In genomic region chr15:38425269-38425668, GRCh38 we compare ENCODE assay signal across 26 cellular contexts.
"Had no signal": no experiment of that assay in that cellular context is flagged by ENCODE, and none has a peak within 500 bp of the region (broad histone marks: within the 10 kb centered on the region; RNA-seq: fewer than 3 reads in every experiment).

No MANE protein-coding gene starts in this region.

- H3K4me2 ChIP-seq: neural progenitor cell had no signal

- H3K27me3 ChIP-seq: neural progenitor cell, ovary, right lobe of liver, sigmoid colon, stomach, thyroid gland, tibial nerve, upper lobe of left lung, vagina had no signal

- H3K36me3 Mint-ChIP-seq: neural progenitor cell; stimulated activated effector memory CD8-positive, alpha-beta T cell treated with anti-CD3 and anti-CD28 coated beads, Interleukin-12 subunit alpha, Interleukin-12 subunit beta, amount 100 ng/mL, for 72 hours; stimulated activated naive B cell treated with anti-CD40 and anti-IgM and Interleukin-4, amounts not matched to agents 10 μg/mL and 1 μg/mL and 100 μg/mL, for 72 hours had no signal

- H3K9me3 Mint-ChIP-seq: neural progenitor cell; stimulated activated effector memory CD8-positive, alpha-beta T cell treated with anti-CD3 and anti-CD28 coated beads, Interleukin-12 subunit alpha, Interleukin-12 subunit beta, amount 100 ng/mL, for 72 hours; stimulated activated naive CD8-positive, alpha-beta T cell treated with anti-CD3 and anti-CD28 coated beads, Interleukin-15, Interleukin-2, amounts not matched to agents 100 ng/mL and 50 ng/mL, for 24 hours had no signal

- H3K4me1 Mint-ChIP-seq: nephron; neural progenitor cell; stimulated activated effector memory CD8-positive, alpha-beta T cell treated with anti-CD3 and anti-CD28 coated beads, Interleukin-12 subunit alpha, Interleukin-12 subunit beta, amount 100 ng/mL, for 72 hours had no signal

- DNase-seq: occipital lobe; ovary; psoas muscle; right cardiac atrium; right lobe of liver; sigmoid colon; small intestine; stimulated activated CD4-positive, alpha-beta T cell treated with anti-CD3 and anti-CD28 coated beads, Interleukin-15, amount 100 ng/mL, for 24 hours; stimulated activated CD4-positive, alpha-beta T cell treated with anti-CD3 and anti-CD28 coated beads, Interleukin-2, amount 100 ng/mL, for 24 hours; stimulated activated CD4-positive, alpha-beta T cell treated with anti-CD3 and anti-CD28 coated beads, Interleukin-2, amount 100 ng/mL, for 48 hours; stimulated activated CD4-positive, alpha-beta T cell treated with anti-CD3 and anti-CD28 coated beads, Interleukin-4, amount 100 ng/mL, for 24 hours; stimulated activated naive B cell treated with anti-CD40 and anti-IgM and Interleukin-4, amounts not matched to agents 10 μg/mL and 1 μg/mL and 100 μg/mL, for 72 hours; stimulated activated naive CD4-positive, alpha-beta T cell treated with Interleukin-2 at 50 U/mL for 16 hours; stomach; thyroid gland; trophoblast cell; upper lobe of left lung had no signal

- ATAC-seq: psoas muscle; right cardiac atrium; right lobe of liver; stimulated activated effector memory CD8-positive, alpha-beta T cell treated with anti-CD3 and anti-CD28 coated beads, Interleukin-12 subunit alpha, Interleukin-12 subunit beta, amount 100 ng/mL, for 72 hours; stimulated activated naive B cell treated with anti-CD40 and anti-IgM and Interleukin-4, amounts not matched to agents 10 μg/mL and 1 μg/mL and 100 μg/mL, for 72 hours had no signal

- H3K4me3 Mint-ChIP-seq: nephron; neural progenitor cell; stimulated activated effector memory CD8-positive, alpha-beta T cell treated with anti-CD3 and anti-CD28 coated beads, Interleukin-12 subunit alpha, Interleukin-12 subunit beta, amount 100 ng/mL, for 72 hours; stimulated activated naive B cell treated with anti-CD40 and anti-IgM and Interleukin-4, amounts not matched to agents 10 μg/mL and 1 μg/mL and 100 μg/mL, for 72 hours; stimulated activated naive CD8-positive, alpha-beta T cell treated with anti-CD3 and anti-CD28 coated beads, Interleukin-15, Interleukin-2, amounts not matched to agents 100 ng/mL and 50 ng/mL, for 24 hours had no signal

- H3K9me3 ChIP-seq: ovary, psoas muscle, right lobe of liver, sigmoid colon, stomach, thoracic aorta, thyroid gland, tibial nerve, upper lobe of left lung, vagina had no signal

- H2AFZ ChIP-seq: neural progenitor cell, parathyroid adenoma had no signal

- H3K9ac ChIP-seq: neural progenitor cell, parathyroid adenoma had no signal

- H3K4me3 ChIP-seq: neural progenitor cell, ovary, psoas muscle, right lobe of liver, sigmoid colon, stomach, thoracic aorta, thyroid gland, tibial nerve, upper lobe of left lung, vagina had no signal

- H3K27ac ChIP-seq: neural progenitor cell, ovary, parathyroid adenoma, psoas muscle, right lobe of liver, sigmoid colon, thoracic aorta, thyroid gland, tibial nerve, upper lobe of left lung, vagina had no signal

- H3K27ac Mint-ChIP-seq: nephron; neural progenitor cell; progenitor cell of endocrine pancreas; stimulated activated effector memory CD8-positive, alpha-beta T cell treated with anti-CD3 and anti-CD28 coated beads, Interleukin-12 subunit alpha, Interleukin-12 subunit beta, amount 100 ng/mL, for 72 hours; stimulated activated naive B cell treated with anti-CD40 and anti-IgM and Interleukin-4, amounts not matched to agents 10 μg/mL and 1 μg/mL and 100 μg/mL, for 72 hours; stimulated activated naive CD8-positive, alpha-beta T cell treated with anti-CD3 and anti-CD28 coated beads, Interleukin-15, Interleukin-2, amounts not matched to agents 100 ng/mL and 50 ng/mL, for 24 hours had no signal

- H3K36me3 ChIP-seq: neural progenitor cell, ovary, right lobe of liver, sigmoid colon, stomach, thoracic aorta, thyroid gland, tibial nerve, upper lobe of left lung, vagina had no signal

- H3K79me2 ChIP-seq: parathyroid adenoma had no signal

- H3K4me1 ChIP-seq: neural progenitor cell, parathyroid adenoma, psoas muscle, right lobe of liver, sigmoid colon, stomach, thyroid gland, tibial nerve, upper lobe of left lung, vagina had no signal
